In the genomic region with DNA sequence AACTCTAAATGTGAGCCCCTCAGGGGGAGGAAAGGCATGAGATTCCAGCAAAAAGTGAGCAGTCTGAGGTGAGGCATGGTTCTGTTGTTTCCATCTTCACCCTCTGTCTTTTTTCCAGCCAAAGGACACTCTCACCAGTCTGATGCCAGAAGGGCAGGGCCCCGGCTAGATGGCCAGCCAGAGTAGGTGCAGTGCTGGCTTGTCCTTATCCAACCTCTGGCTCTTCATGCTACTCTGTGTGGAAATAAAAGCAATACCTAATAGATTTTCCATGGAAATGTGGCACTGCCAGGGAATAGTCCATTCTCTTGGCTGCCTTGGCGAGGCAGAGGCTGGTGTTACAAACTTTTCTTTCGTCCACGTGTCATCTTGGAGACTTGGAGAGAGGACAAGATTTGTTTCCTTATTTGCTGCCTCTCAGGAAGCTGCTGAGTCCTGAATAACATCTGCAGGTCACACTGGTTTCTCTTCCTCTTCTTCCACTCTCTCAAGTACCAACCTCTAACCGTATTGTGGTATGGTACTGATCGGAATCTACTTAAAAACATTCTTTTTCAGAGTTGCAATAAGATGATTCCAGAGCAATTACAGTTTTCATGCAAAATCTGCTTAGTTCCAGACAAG, we compare ENCODE assay signal across 8 cellular contexts.
DNase-seq lines count a peak whose midpoint lies in the region; ATAC-seq and TF ChIP-seq lines count a peak whose summit lies in the region.

No MANE protein-coding gene starts in this region.

- intact Hi-C loops in dendritic cell treated with granulocyte-macrophage colony-stimulating factor and Interleukin-4, amounts not matched to agents 40 ng/mL and 50 ng/mL, for 4 days (cut with micrococcal nuclease), result loop anchor here (5.0 to 10.0 kb wide), 2 partner anchors 34 to 57 kb away; partner anchors contain the start of genes CELF1, KBTBD4 and NDUFS3

- TF ChIP-seq CTCF in GM20000 (IDR thresholded peaks at IDR 0.05; ENCODE audit: extremely low read depth, missing control alignments), result no peak

- H3K4me3 Mint-ChIP-seq in dendritic cell treated with granulocyte-macrophage colony-stimulating factor and Interleukin-4, amounts not matched to agents 40 ng/mL and 50 ng/mL, for 4 days, result no peak overlapping the region

- ATAC-seq in HG03378 (IDR thresholded peaks at IDR 0.05; ENCODE audit: unreplicated experiment) (peak; percentile 81), HG03135 (IDR thresholded peaks at IDR 0.05; ENCODE audit: unreplicated experiment) (no peak)

- peaks cover 30% of the 10 kb centered on the region for H3K4me1 Mint-ChIP-seq in dendritic cell treated with granulocyte-macrophage colony-stimulating factor and Interleukin-4, amounts not matched to agents 40 ng/mL and 50 ng/mL, for 4 days (ENCODE audit: low read depth)

- no peaks in the 10 kb centered on the region for H3K27me3 Mint-ChIP-seq in dendritic cell treated with granulocyte-macrophage colony-stimulating factor and Interleukin-4, amounts not matched to agents 40 ng/mL and 50 ng/mL, for 4 days

- H3K36me3 Mint-ChIP-seq in dendritic cell treated with granulocyte-macrophage colony-stimulating factor and Interleukin-4, amounts not matched to agents 40 ng/mL and 50 ng/mL, for 4 days (ENCODE audit: low read depth), result peaks cover 66% of the 10 kb centered on the region

- peak; percentile 61 for DNase-seq in CD1c-positive myeloid dendritic cell (ENCODE audit: extremely low spot score)
- DNase-seq in GM20000 (ENCODE audit: low spot score), result peak; percentile 37
- DNase-seq in dedifferentiated amniotic fluid mesenchymal stem cell (ENCODE audit: extremely low spot score), result no peak
- DNase-seq in NCI-H146 treated with DMSO at 0.1 percent for 48 hours (lab: John Stamatoyannopoulos, UW; ENCODE audit: unreplicated experiment), result no peak
- no peak for DNase-seq in NCI-H1092 treated with DMSO at 0.1 percent for 48 hours (lab: John Stamatoyannopoulos, UW)

- H3K27ac Mint-ChIP-seq in dendritic cell treated with granulocyte-macrophage colony-stimulating factor and Interleukin-4, amounts not matched to agents 40 ng/mL and 50 ng/mL, for 4 days, result peak overlapping the region; percentile 55

- H3K9me3 Mint-ChIP-seq in dendritic cell treated with granulocyte-macrophage colony-stimulating factor and Interleukin-4, amounts not matched to agents 40 ng/mL and 50 ng/mL, for 4 days, result no peaks in the 10 kb centered on the region

Comparison
In these comparisons a context has a peak if more than half of its experiments do, and no peak if none do; other contexts are left out.
1. DNase-seq: peak in CD1c-positive myeloid dendritic cell (single experiment) and GM20000 (single experiment); none in dedifferentiated amniotic fluid mesenchymal stem cell (single experiment), NCI-H146 treated with DMSO at 0.1 percent for 48 hours (single experiment) and NCI-H1092 treated with DMSO at 0.1 percent for 48 hours (single experiment).